Comparison of ENCODE assay signal across 8 cellular contexts in the genomic region with DNA sequence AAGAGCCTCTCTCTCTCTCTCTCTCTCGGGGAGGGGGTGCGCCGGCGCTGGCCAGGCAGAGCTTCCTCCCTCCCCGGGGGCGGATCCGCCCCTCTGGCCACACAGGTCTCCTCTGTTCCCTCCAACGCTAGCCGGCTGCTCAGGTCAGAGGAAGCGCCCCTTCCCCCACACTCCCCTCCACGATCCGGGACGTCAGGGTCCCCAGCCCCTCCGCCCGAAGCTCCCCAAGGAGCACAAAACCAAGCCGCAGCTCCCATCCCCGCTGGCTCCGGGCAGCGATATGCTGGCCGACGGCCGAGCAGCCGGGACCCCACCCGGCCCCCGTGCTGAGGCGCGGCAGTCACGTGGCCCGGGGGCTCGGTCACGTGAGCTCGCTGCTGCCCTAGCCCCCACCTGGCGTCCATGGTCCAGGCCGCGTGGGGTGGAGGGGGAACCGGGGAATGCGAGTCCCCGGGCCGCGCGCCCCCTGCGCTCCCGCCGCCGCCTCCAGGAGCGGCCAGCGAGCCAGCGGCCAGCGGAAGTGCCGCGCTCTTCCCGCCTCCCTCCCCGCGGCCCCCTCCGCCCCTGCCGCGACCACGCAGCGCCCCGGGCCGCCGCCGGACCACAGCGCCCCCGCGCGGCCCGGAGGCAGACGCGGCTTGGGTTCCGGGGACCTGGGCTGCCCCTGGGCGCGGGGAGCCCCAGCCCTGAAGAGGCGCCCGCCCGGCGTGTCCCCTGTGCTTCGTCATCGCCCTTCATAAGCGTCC.
A peak's percentile ranks its signal among the peaks of the same experiment; 100 is the strongest.
DNase-seq lines count a peak whose midpoint lies in the region; ATAC-seq lines count a peak whose summit lies in the region.

A gene with protein sequence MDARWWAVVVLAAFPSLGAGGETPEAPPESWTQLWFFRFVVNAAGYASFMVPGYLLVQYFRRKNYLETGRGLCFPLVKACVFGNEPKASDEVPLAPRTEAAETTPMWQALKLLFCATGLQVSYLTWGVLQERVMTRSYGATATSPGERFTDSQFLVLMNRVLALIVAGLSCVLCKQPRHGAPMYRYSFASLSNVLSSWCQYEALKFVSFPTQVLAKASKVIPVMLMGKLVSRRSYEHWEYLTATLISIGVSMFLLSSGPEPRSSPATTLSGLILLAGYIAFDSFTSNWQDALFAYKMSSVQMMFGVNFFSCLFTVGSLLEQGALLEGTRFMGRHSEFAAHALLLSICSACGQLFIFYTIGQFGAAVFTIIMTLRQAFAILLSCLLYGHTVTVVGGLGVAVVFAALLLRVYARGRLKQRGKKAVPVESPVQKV (minus strand): TSS at position 522 of the 746 bp plus-strand sequence. CDS start 118 bp downstream, at position 404.

- DNase-seq in C1 segment of cervical spinal cord (lab: John Stamatoyannopoulos, UW) (peak in 13 of 14 donors; percentile 76 to 95 (median 90)), NCI-H82 treated with DMSO at 0.1 percent for 48 hours (lab: John Stamatoyannopoulos, UW; ENCODE audit: unreplicated experiment) (peak; percentile 35), epithelial cell of prostate (ENCODE audit: low read depth, low spot score) (no peak), middle frontal gyrus (ENCODE audit: extremely low spot score, low spot score) (peak; percentile 65)
- peak; percentile 85 for DNase-seq in activated CD8-positive, alpha-beta memory T cell treated with anti-CD3 and anti-CD28 coated beads, Interleukin-2, amount 50 U/mL, for 48 hours
- peak; percentile 78 for DNase-seq in stimulated activated naive CD8-positive, alpha-beta T cell treated with anti-CD3 and anti-CD28 coated beads, Interleukin-15, Interleukin-2, amounts not matched to agents 100 U/mL and 50 U/mL, for 24 hours

- H3K27ac ChIP-seq in epithelial cell of prostate = peak within 1 kb of the TSS; percentile 81

- ATAC-seq in GM19035 (IDR thresholded peaks at IDR 0.05; ENCODE audit: unreplicated experiment) (peak; percentile 47), HG03280 (IDR thresholded peaks at IDR 0.05; ENCODE audit: unreplicated experiment) (peak; percentile 58)
- peak; percentile 68 for ATAC-seq in stimulated activated naive CD8-positive, alpha-beta T cell treated with anti-CD3 and anti-CD28 coated beads, Interleukin-15, Interleukin-2, amounts not matched to agents 100 U/mL and 50 U/mL, for 24 hours
